21 cellular contexts compared by ENCODE assay signal in the genomic region with DNA sequence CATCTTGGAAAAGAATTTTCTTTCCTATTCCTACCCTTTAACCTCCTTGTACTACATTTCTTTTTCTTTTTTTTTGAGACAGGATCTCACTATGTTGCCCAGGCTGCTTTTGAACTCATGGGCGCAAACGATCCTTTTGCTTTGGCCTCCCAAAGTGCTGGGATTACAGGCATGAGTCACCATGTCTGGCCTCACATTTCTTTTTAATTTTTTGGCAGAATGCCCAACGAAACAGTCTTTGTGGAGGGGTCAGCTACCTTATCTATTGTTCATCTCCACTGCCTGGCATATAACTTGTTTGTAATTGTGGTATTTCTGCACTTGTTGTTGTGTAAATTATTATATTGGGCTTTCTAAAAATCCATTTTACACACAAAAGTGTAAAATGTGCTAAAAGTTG. TPM values are rescaled to one million over a fixed set of nuclear protein-coding genes. Genes with fewer than 3 reads are reported as not detected.
A peak's percentile ranks its signal among the peaks of the same experiment; 100 is the strongest.
DNase-seq lines count a peak whose midpoint lies in the region; ATAC-seq, FAIRE-seq and TF ChIP-seq lines count a peak whose summit lies in the region.
"Had no signal": no experiment of that assay in that cellular context is flagged by ENCODE, and none has a peak within 500 bp of the region (broad histone marks: within the 10 kb centered on the region; RNA-seq: fewer than 3 reads in every experiment).

No MANE protein-coding gene starts in this region.

- peaks cover 27% of the 10 kb centered on the region for H3K4me1 ChIP-seq in HAP-1
- peaks cover 0 to 13% of the 10 kb centered on the region in 2 experiments; a peak in 2 of 5 replicates for H3K4me1 ChIP-seq in K562 (replicated peaks in 1 of 2; ENCODE audit: control insufficient read depth in 2 of 2, insufficient read depth in 2 of 2, low read length in 2 of 2)

- no peak for TF ChIP-seq RAD21 in K562 (CRISPR knock-in tag; conservative IDR thresholded peaks at IDR 0.05 in 1 of 2, IDR thresholded peaks at IDR 0.05 in 1 of 2)

- H3K79me2 ChIP-seq in K562 (ENCODE audit: control insufficient read depth, insufficient read depth, low read length) = peaks cover 50% of the 10 kb centered on the region

- no TSS peak for BruUV-seq in K562 (replicated peaks; lab: Mats Ljungman, UMichigan)

- TF ChIP-seq EP300 in K562 (IDR thresholded peaks at IDR 0.05; ENCODE audit: low read length) = no peak

- H3K36me3 ChIP-seq in HAP-1 (replicated peaks) (no peaks in the 10 kb centered on the region), K562 (ENCODE audit: control insufficient read depth, insufficient read depth, low read length) (no peaks in the 10 kb centered on the region)
- H3K36me3 ChIP-seq: heart right ventricle, Peyer's patch had no signal

- in situ Hi-C loops in HAP-1 (cut with MboI; ENCODE audit: low sequenced_read_pairs) = no loop called here
- in situ Hi-C loops in K562 (cut with MboI) = no loop called here

- FAIRE-seq in K562 (lab: Jason Lieb, UNC) = peak; percentile 64
- FAIRE-seq: colon, islet of Langerhans had no signal

- no peak overlapping the region for H2AFZ ChIP-seq in K562 (ENCODE audit: low read depth, low read length)

- DNase-seq in HAP-1 (ENCODE audit: low spot score in 2 of 2) (peak; percentile 11 to 26), NCI-H69 (lab: John Stamatoyannopoulos, UW) (peak; percentile 44), K562 (ENCODE audit: extremely low read depth in 1 of 4, low spot score in 3 of 4) (peak in 3 of 4 experiments; percentile 16 to 33 (median 17)), lung microvascular endothelial cell (ENCODE audit: low read depth in 2 of 2) (peak; percentile 57 to 63), NCI-H2029 (lab: John Stamatoyannopoulos, UW) (no peak), T1000 (lab: John Stamatoyannopoulos, UW) (no peak)
- no peak for DNase-seq in stimulated activated CD4-positive, alpha-beta T cell treated with anti-CD3 and anti-CD28 coated beads, Interleukin-2, amount 100 ng/mL, for 24 hours
- DNase-seq: activated CD4-positive, CD25-positive, alpha-beta regulatory T cell; activated effector memory CD4-positive, alpha-beta T cell treated with anti-CD3 and anti-CD28 coated beads, Interleukin-2, amount 50 U/mL, for 16 hours; amniotic stem cell; heart right ventricle; mesendoderm; NCI-H1694 treated with DMSO at 0.1 percent for 48 hours; NCI-H526; Peyer's patch; T-cell had no signal

- H3K27me3 ChIP-seq in HAP-1 (ENCODE audit: low read depth) (no peaks in the 10 kb centered on the region), K562 (ENCODE audit: control insufficient read depth in 2 of 2, insufficient read depth in 2 of 2, low read length in 2 of 2) (no peaks in the 10 kb centered on the region)
- H3K27me3 ChIP-seq: heart right ventricle, Peyer's patch had no signal

- H3K9ac ChIP-seq in K562 (ENCODE audit: insufficient read depth in 1 of 2, low read depth in 2 of 2, low read length in 2 of 2) = no peak overlapping the region

- no peaks in the 10 kb centered on the region for H3K9me1 ChIP-seq in K562 (ENCODE audit: control insufficient read depth, insufficient read depth, low read length)

- H3K4me3 ChIP-seq in HAP-1 = no peak overlapping the region
- H3K4me3 ChIP-seq in K562 = no peak overlapping the region
- H3K4me3 ChIP-seq: heart right ventricle, Peyer's patch had no signal

- TF ChIP-seq POLR2A in K562 (conservative IDR thresholded peaks at IDR 0.05) = no peak

- 33% methylated on average over 3 of the region's 3 CpGs for WGBS in K562 (ENCODE audit: insufficient coverage, low coverage, missing lambda C conversion rate)

- H4K20me1 ChIP-seq in K562 (replicated peaks; ENCODE audit: control insufficient read depth, insufficient read depth, low read length) = no peaks in the 10 kb centered on the region

- ATAC-seq in K562 = no peak; the same call in 1 of the 3 replicates
- ATAC-seq: heart right ventricle; stimulated activated effector memory CD8-positive, alpha-beta T cell treated with anti-CD3 and anti-CD28 coated beads, Interleukin-12 subunit alpha, Interleukin-12 subunit beta, amount 100 ng/mL, for 72 hours; T-cell had no signal

- POLR2A ChIA-PET in K562 (lab: Yijun Ruan, JAX) = interaction anchor here (2.3 kb wide), 1 partner anchor 26 kb away, joined by 11 read pairs; no protein-coding TSS in a partner anchor

- H3K27ac ChIP-seq in K562 (ENCODE audit: extremely low read depth, low read depth, low read length) = no peak overlapping the region
- H3K27ac ChIP-seq: C4-2B, epithelial cell of prostate, heart right ventricle, Peyer's patch had no signal

- no peak for TF ChIP-seq CTCF in K562 (IDR thresholded peaks at IDR 0.05 in 2 of 3, conservative IDR thresholded peaks at IDR 0.05 in 1 of 3; ENCODE audit: insufficient read depth in 2 of 3, low read depth in 1 of 3, low read length in 3 of 3)

- CTCF ChIA-PET in K562 (lab: Yijun Ruan, JAX; ENCODE audit: low intra/inter-chr PET ratio) = no interaction called here

- no peak overlapping the region for H3K4me2 ChIP-seq in K562 (ENCODE audit: insufficient read depth, low read length)

- H3K9me3 ChIP-seq in HAP-1 (no peaks in the 10 kb centered on the region), K562 (replicated peaks; ENCODE audit: control insufficient read depth, insufficient read depth, low read depth, low read length) (no peaks in the 10 kb centered on the region)
- H3K9me3 ChIP-seq: heart right ventricle, Peyer's patch had no signal

- intact Hi-C loops in K562 (cut with micrococcal nuclease) = no loop called here

TF ChIP-seq in K562, 482 proteins besides CTCF, POLR2A, EP300 and RAD21 (continues in another document):
- no peak for TF ChIP-seq CREM (IDR thresholded peaks at IDR 0.05; ENCODE audit: low read depth)
- TF ChIP-seq CC2D1A (IDR thresholded peaks at IDR 0.05) = peak; percentile 27; the same call in 1 of the 2 replicates
- no peak for TF ChIP-seq NR2F6 (CRISPR knock-in tag; IDR thresholded peaks at IDR 0.05)
- no peak for TF ChIP-seq ZNF583 (CRISPR knock-in tag; IDR thresholded peaks at IDR 0.05)
- TF ChIP-seq BCOR (IDR thresholded peaks at IDR 0.05) = peak; percentile 39; the same call in 1 of the 2 replicates
- no peak for TF ChIP-seq FIP1L1 (IDR thresholded peaks at IDR 0.05; ENCODE audit: low read depth, low read length, poor library complexity, severe bottlenecking)
- peak; percentile 75; the same call in 1 of the 2 replicates for TF ChIP-seq ZBTB33 (CRISPR knock-in tag; IDR thresholded peaks at IDR 0.05)
- TF ChIP-seq NFATC3 (IDR thresholded peaks at IDR 0.05) = no peak
- TF ChIP-seq ZNF121 (CRISPR knock-in tag; conservative IDR thresholded peaks at IDR 0.05) = peak; percentile 73

RNA-seq across cellular contexts. Expression of gene MAP2K4, which starts 27.3 kb away (rescaled TPM):
- 6.6 and 20.0 TPM in 2 replicates for total RNA-seq in K562 (2011; cell fraction: chromatin; rRNA removed; ENCODE audit: low replicate concordance)
- 3.5 and 5.9 TPM in 2 replicates for total RNA-seq in K562 (2011; cell fraction: nucleolus; rRNA removed)
- 10.2 and 11.8 TPM in 2 replicates for total RNA-seq in K562 (2011; cell fraction: nucleoplasm; rRNA removed)
- total RNA-seq in K562 (2014; rRNA removed) (7.7 and 10.4 TPM in 2 replicates), K562 (2014; rRNA removed; fragmentation: Illumina TruSeq; extraction: Trizol) (14.2 and 15.8 TPM in 2 replicates), K562 (2015; rRNA removed; fragmentation: Illumina TruSeq; extraction: Trizol) (12.8 and 14.0 TPM in 2 replicates), K562 (2021) (11.1 and 12.3 TPM in 2 replicates), lung microvascular endothelial cell (22.2 and 22.4 TPM in 2 replicates)
- polyA plus RNA-seq in K562 (2011; rRNA removed) (12.5 and 15.9 TPM in 2 replicates), K562 (2014; fragmentation: Illumina TruSeq; extraction: Trizol) (9.5 and 10.8 TPM in 2 replicates), K562 (2014; fragmentation: Nextera tagmentation; extraction: Ambion mirVana) (1 to 10 TPM; 3.0 to 4.0 TPM), K562 (2014; rRNA removed) (6.9 and 7.4 TPM in 2 replicates)
- polyA plus RNA-seq in K562 (2011; cell fraction: cytosol; rRNA removed) = 4.4 and 6.6 TPM in 2 replicates
- polyA plus RNA-seq in K562 (2011; cell fraction: nucleus; rRNA removed) = 6.6 and 9.0 TPM in 2 replicates
- polyA plus RNA-seq in K562 (2012) = 6.7 and 7.9 TPM in 2 replicates
- 28.3 and 31.0 TPM in 2 replicates for polyA minus RNA-seq in K562 (2011; rRNA and poly(A)+ RNA removed)
- polyA minus RNA-seq in K562 (2011; cell fraction: cytosol; rRNA and poly(A)+ RNA removed) = 6.6 and 13.7 TPM in 2 replicates
- 6.3 and 12.1 TPM in 2 replicates for polyA minus RNA-seq in K562 (2011; cell fraction: nucleus; rRNA and poly(A)+ RNA removed)

RNA-seq across cellular contexts. Expression of gene ZNF18, which starts 50.7 kb away (rescaled TPM):
- total RNA-seq in K562 (2011; cell fraction: chromatin; rRNA removed; ENCODE audit: low replicate concordance) = 4.3 and 7.7 TPM in 2 replicates
- 3.4 and 4.0 TPM in 2 replicates for total RNA-seq in K562 (2011; cell fraction: nucleolus; rRNA removed)
- 2.8 and 4.4 TPM in 2 replicates for total RNA-seq in K562 (2011; cell fraction: nucleoplasm; rRNA removed)
- total RNA-seq in K562 (2014; rRNA removed) (3.1 and 3.4 TPM in 2 replicates), K562 (2014; rRNA removed; fragmentation: Illumina TruSeq; extraction: Trizol) (4.0 and 4.2 TPM in 2 replicates), K562 (2015; rRNA removed; fragmentation: Illumina TruSeq; extraction: Trizol) (3.7 and 3.9 TPM in 2 replicates), K562 (2021) (2.7 and 2.8 TPM in 2 replicates), lung microvascular endothelial cell (5.7 and 8.5 TPM in 2 replicates)
- polyA plus RNA-seq in K562 (2011; rRNA removed) (5.0 and 5.7 TPM in 2 replicates), K562 (2014; fragmentation: Illumina TruSeq; extraction: Trizol) (2.4 and 3.5 TPM in 2 replicates), K562 (2014; fragmentation: Nextera tagmentation; extraction: Ambion mirVana) (1 to 10 TPM; 1.1 to 3.4 TPM), K562 (2014; rRNA removed) (2.4 and 2.7 TPM in 2 replicates)
- 1.4 and 2.5 TPM in 2 replicates for polyA plus RNA-seq in K562 (2011; cell fraction: cytosol; rRNA removed)
- 7.3 and 10.0 TPM in 2 replicates for polyA plus RNA-seq in K562 (2011; cell fraction: nucleus; rRNA removed)
- polyA plus RNA-seq in K562 (2012) = 2.2 and 2.3 TPM in 2 replicates
- polyA minus RNA-seq in K562 (2011; rRNA and poly(A)+ RNA removed) = 4.0 and 4.8 TPM in 2 replicates
- 1.0 and 1.7 TPM in 2 replicates for polyA minus RNA-seq in K562 (2011; cell fraction: cytosol; rRNA and poly(A)+ RNA removed)
- polyA minus RNA-seq in K562 (2011; cell fraction: nucleus; rRNA and poly(A)+ RNA removed) = 2.0 and 4.0 TPM in 2 replicates

Comparison
In these comparisons a context has a peak if more than half of its experiments do, and no peak if none do; other contexts are left out.
1. DNase-seq: peak in HAP-1 (2 of 2), NCI-H69 (single experiment), K562 (3 of 4) and lung microvascular endothelial cell (2 of 2); none in NCI-H2029 (single experiment), T1000 (single experiment) and stimulated activated CD4-positive, alpha-beta T cell treated with anti-CD3 and anti-CD28 coated beads, Interleukin-2, amount 100 ng/mL, for 24 hours (0 of 2).